ENCODE assay signal across 8 cellular contexts in the genomic region with DNA sequence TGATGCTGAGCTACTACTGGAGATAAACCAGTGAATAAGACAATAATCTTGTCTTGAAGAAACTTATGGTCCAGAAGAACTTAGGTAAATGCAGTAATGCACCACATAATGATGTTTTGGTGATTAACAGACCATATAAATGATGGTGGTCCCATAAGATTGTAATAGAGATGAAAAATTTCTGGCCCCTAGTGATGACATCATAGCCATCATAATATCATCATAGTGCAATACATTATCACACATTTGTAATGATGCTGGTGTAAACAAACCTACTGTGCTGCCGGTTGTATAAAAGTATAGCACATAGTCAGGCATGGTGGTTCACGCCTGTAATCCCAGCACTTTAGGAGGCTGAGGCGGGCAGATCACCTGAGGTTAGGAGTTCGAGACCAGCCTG.
"Had no signal": no experiment of that assay in that cellular context is flagged by ENCODE, and none has a peak within 500 bp of the region (broad histone marks: within the 10 kb centered on the region; RNA-seq: fewer than 3 reads in every experiment).

No MANE protein-coding gene starts in this region.

- H3K4me3 ChIP-seq: GM12878 had no signal

- ATAC-seq: GM12878 had no signal

- FAIRE-seq: G401.6, GM12878, GM12891, GM12892, GM18507, GM19239 had no signal

- DNase-seq: GDM1, GF-D8 had no signal
